18 cellular contexts compared by ENCODE assay signal in genomic region chr6:136767103-136767502, GRCh38. TPM values are rescaled to one million over a fixed set of nuclear protein-coding genes. Genes with fewer than 3 reads are reported as not detected.
DNase-seq lines count a peak whose midpoint lies in the region; ATAC-seq and TF ChIP-seq lines count a peak whose summit lies in the region.
"Had no signal": no experiment of that assay in that cellular context is flagged by ENCODE, and none has a peak within 500 bp of the region (broad histone marks: within the 10 kb centered on the region; RNA-seq: fewer than 3 reads in every experiment).

No MANE protein-coding gene starts in this region.

- H3K4me3 ChIP-seq in GM06990 (replicated peaks; ENCODE audit: low read depth, low read length), result peak overlapping the region; percentile 28
- H3K4me3 ChIP-seq: lung had no signal

- H3K36me3 ChIP-seq in GM06990 (ENCODE audit: control insufficient read depth, insufficient read depth, low read length), result no peaks in the 10 kb centered on the region

- no peak for TF ChIP-seq CTCF in GM06990 (IDR thresholded peaks at IDR 0.05; ENCODE audit: insufficient read depth, low read length, poor library complexity, severe bottlenecking)

- no peak for ATAC-seq in activated T-helper 17 cell treated with anti-CD3 and anti-CD28 coated beads, Interleukin-2, amount 50 U/mL, for 72 hours (replicated peaks)
- ATAC-seq in naive B cell (ENCODE audit: low read depth in 2 of 2) (no peak), HG02981 (IDR thresholded peaks at IDR 0.05; ENCODE audit: unreplicated experiment) (no peak)
- ATAC-seq: PC-3, sciatic nerve, SK-N-SH treated with all-trans-retinoic acid at 6 μM for 48 hours had no signal

- H3K4me3 Mint-ChIP-seq in T-helper 1 cell treated with Interleukin-12 subunit alpha and Interleukin-12 subunit beta and Interleukin-4 antibody, amounts not matched to agents 30 μg/mL and 1 μg/mL, for 36 hours, result peak overlapping the region; percentile 36
- H3K4me3 Mint-ChIP-seq in activated T-helper 17 cell treated with anti-CD3 and anti-CD28 coated beads, Interleukin-2, amount 50 U/mL, for 72 hours, result peak overlapping the region; percentile 77
- peak overlapping the region in 7 of 8 donors; percentile 6 to 85 (median 38) for H3K4me3 Mint-ChIP-seq in naive B cell

- peaks cover 2% of the 10 kb centered on the region for H3K36me3 Mint-ChIP-seq in T-helper 1 cell treated with Interleukin-12 subunit alpha and Interleukin-12 subunit beta and Interleukin-4 antibody, amounts not matched to agents 30 μg/mL and 1 μg/mL, for 36 hours (ENCODE audit: low read depth)
- no peaks in the 10 kb centered on the region for H3K36me3 Mint-ChIP-seq in activated T-helper 17 cell treated with anti-CD3 and anti-CD28 coated beads, Interleukin-2, amount 50 U/mL, for 72 hours (ENCODE audit: low read depth)
- H3K36me3 Mint-ChIP-seq in naive B cell, result peaks cover 0 to 10% of the 10 kb centered on the region in 2 donors

- H3K27me3 ChIP-seq in GM06990 (replicated peaks; ENCODE audit: control insufficient read depth, insufficient read depth, low read length), result no peaks in the 10 kb centered on the region

- DNase-seq in T-helper 1 cell (no peak), GM06990 (ENCODE audit: extremely low read depth, insufficient read length) (no peak), naive B cell (no peak), epidermal melanocyte (ENCODE audit: insufficient read length, low spot score) (no peak), GF-D8 (lab: John Stamatoyannopoulos, UW) (no peak)
- DNase-seq: caudate nucleus; H7; NCI-H187; NCI-H510A; PC-3; stimulated activated CD4-positive, alpha-beta T cell treated with anti-CD3 and anti-CD28 coated beads, Interleukin-2, amount 100 ng/mL, for 48 hours; trophoblast cell had no signal

- H3K27ac Mint-ChIP-seq in T-helper 1 cell treated with Interleukin-12 subunit alpha and Interleukin-12 subunit beta and Interleukin-4 antibody, amounts not matched to agents 30 μg/mL and 1 μg/mL, for 36 hours, result peak overlapping the region; percentile 21
- peak overlapping the region; percentile 87 for H3K27ac Mint-ChIP-seq in activated T-helper 17 cell treated with anti-CD3 and anti-CD28 coated beads, Interleukin-2, amount 50 U/mL, for 72 hours
- H3K27ac Mint-ChIP-seq in naive B cell, result peak overlapping the region; percentile 50 to 98 (median 94)

- no peaks in the 10 kb centered on the region for H3K9me3 Mint-ChIP-seq in T-helper 1 cell treated with Interleukin-12 subunit alpha and Interleukin-12 subunit beta and Interleukin-4 antibody, amounts not matched to agents 30 μg/mL and 1 μg/mL, for 36 hours
- peaks cover 3% of the 10 kb centered on the region for H3K9me3 Mint-ChIP-seq in activated T-helper 17 cell treated with anti-CD3 and anti-CD28 coated beads, Interleukin-2, amount 50 U/mL, for 72 hours
- peaks cover 0 to 2% (median 0%) of the 10 kb centered on the region in 7 donors for H3K9me3 Mint-ChIP-seq in naive B cell

- H3K27me3 Mint-ChIP-seq in T-helper 1 cell treated with Interleukin-12 subunit alpha and Interleukin-12 subunit beta and Interleukin-4 antibody, amounts not matched to agents 30 μg/mL and 1 μg/mL, for 36 hours (ENCODE audit: low read depth), result no peaks in the 10 kb centered on the region
- H3K27me3 Mint-ChIP-seq in activated T-helper 17 cell treated with anti-CD3 and anti-CD28 coated beads, Interleukin-2, amount 50 U/mL, for 72 hours, result no peaks in the 10 kb centered on the region
- H3K27me3 Mint-ChIP-seq in naive B cell, result no peaks in the 10 kb centered on the region

- peaks cover 57% of the 10 kb centered on the region for H3K4me1 Mint-ChIP-seq in T-helper 1 cell treated with Interleukin-12 subunit alpha and Interleukin-12 subunit beta and Interleukin-4 antibody, amounts not matched to agents 30 μg/mL and 1 μg/mL, for 36 hours (ENCODE audit: low read depth)
- H3K4me1 Mint-ChIP-seq in activated T-helper 17 cell treated with anti-CD3 and anti-CD28 coated beads, Interleukin-2, amount 50 U/mL, for 72 hours, result peaks cover 59% of the 10 kb centered on the region
- H3K4me1 Mint-ChIP-seq in naive B cell, result peaks cover 61 to 87% (median 75%) of the 10 kb centered on the region in 3 donors

RNA-seq across cellular contexts. Expression of gene MAP3K5, which starts 25.2 kb away (rescaled TPM):
- 10 to 100 TPM; 13.8 to 20.1 TPM for total RNA-seq in activated T-helper 17 cell treated with anti-CD3 and anti-CD28 coated beads, Interleukin-2, amount 50 U/mL, for 72 hours
- polyA plus RNA-seq in naive B cell (ENCODE audit: low read depth in 6 of 6), result 10 to 100 TPM in 3 of 6 donors, 1 to 10 TPM in 3; 5.8 to 15.5 (median 10.1) TPM

RNA-seq across cellular contexts. Expression of gene PEX7, which starts 55.3 kb away (rescaled TPM):
- total RNA-seq in activated T-helper 17 cell treated with anti-CD3 and anti-CD28 coated beads, Interleukin-2, amount 50 U/mL, for 72 hours, result 1 to 10 TPM; 3.4 to 5.7 TPM
- polyA plus RNA-seq in naive B cell (ENCODE audit: low read depth in 6 of 6), result 10 to 100 TPM in 1 of 6 donors, 1 to 10 TPM in 5; 6.4 to 19.6 (median 8.1) TPM

Comparison
In these comparisons a context has a peak if more than half of its experiments do, and no peak if none do; other contexts are left out.
1. H3K27ac Mint-ChIP-seq: peak in every context shown above with its lines; median percentile 94 in naive B cell; 87 in activated T-helper 17 cell treated with anti-CD3 and anti-CD28 coated beads, Interleukin-2, amount 50 U/mL, for 72 hours; 21 in T-helper 1 cell treated with Interleukin-12 subunit alpha and Interleukin-12 subunit beta and Interleukin-4 antibody, amounts not matched to agents 30 μg/mL and 1 μg/mL, for 36 hours.